11 cellular contexts compared by ENCODE assay signal in the genomic region with DNA sequence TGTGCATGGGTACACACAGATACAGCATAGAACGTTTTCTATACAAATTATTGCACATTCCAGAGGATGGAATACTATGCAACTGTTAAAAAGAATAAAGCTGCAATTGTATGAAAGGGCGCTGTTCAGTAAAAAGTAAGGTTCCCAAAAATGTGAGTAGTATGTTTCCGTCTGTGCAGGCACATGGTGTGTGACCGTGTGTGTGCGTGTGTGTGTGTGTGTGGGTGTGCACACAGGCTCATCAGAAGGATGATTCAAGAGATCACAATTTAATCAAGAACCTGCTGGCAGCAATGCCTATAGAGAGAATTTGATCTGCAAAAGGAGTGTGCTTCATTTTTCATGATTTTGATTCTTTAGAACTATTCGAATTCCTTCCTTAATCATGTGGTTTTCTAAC.
DNase-seq lines count a peak whose midpoint lies in the region; ATAC-seq and TF ChIP-seq lines count a peak whose summit lies in the region.
"Had no signal": no experiment of that assay in that cellular context is flagged by ENCODE, and none has a peak within 500 bp of the region (broad histone marks: within the 10 kb centered on the region; RNA-seq: fewer than 3 reads in every experiment).

No MANE protein-coding gene starts in this region.

- CTCF ChIA-PET in CD4-positive, alpha-beta memory T cell (lab: Charles Lee; ENCODE audit: partially characterized antibody), result interaction anchor here (1.7 to 1.9 kb wide), 2 partner anchors 11 to 127 kb away, joined by 8 read pairs; no protein-coding TSS in a partner anchor

- WGBS in upper lobe of left lung, 2 donors, result 79 to 82% methylated on average over 6 of the region's 6 CpGs
- 94% methylated on average over 6 of the region's 6 CpGs for WGBS in prostate gland

- intact Hi-C loops in CD4-positive, alpha-beta memory T cell (cut with micrococcal nuclease), result loop anchor here (5.0 kb wide), 1 partner anchor 41 kb away; no protein-coding TSS in a partner anchor
- intact Hi-C loops in prostate gland (cut with DNase I), result loop anchor here (10.0 kb wide), 1 partner anchor 113 kb away; no protein-coding TSS in a partner anchor

- H3K27me3 Mint-ChIP-seq in CD4-positive, alpha-beta memory T cell, result no peaks in the 10 kb centered on the region
- H3K27me3 Mint-ChIP-seq in activated naive CD4-positive, alpha-beta T cell treated with anti-CD3 and anti-CD28 coated beads, Interleukin-2, amount 50 U/mL, for 24 hours, result no peaks in the 10 kb centered on the region
- H3K27me3 Mint-ChIP-seq in naive thymus-derived CD8-positive, alpha-beta T cell, result no peaks in the 10 kb centered on the region

- TF ChIP-seq POLR2A in upper lobe of left lung (IDR thresholded peaks at IDR 0.05), result no peak
- no peak for TF ChIP-seq POLR2A in prostate gland (IDR thresholded peaks at IDR 0.05)

- H3K27ac ChIP-seq in CD4-positive, alpha-beta memory T cell (ENCODE audit: low read depth, low read length), result peak overlapping the region; percentile 73
- H3K27ac ChIP-seq in upper lobe of left lung (no peak overlapping the region), foreskin keratinocyte (no peak overlapping the region), prostate gland (no peak overlapping the region)

- H3K4me1 ChIP-seq in CD4-positive, alpha-beta memory T cell (ENCODE audit: insufficient read depth, low read length), result peaks cover 100% of the 10 kb centered on the region
- H3K4me1 ChIP-seq in upper lobe of left lung (peaks cover 4 to 22% (median 13%) of the 10 kb centered on the region in 4 donors), foreskin keratinocyte (no peaks in the 10 kb centered on the region), prostate gland (replicated peaks) (no peaks in the 10 kb centered on the region)

- ATAC-seq in naive thymus-derived CD8-positive, alpha-beta T cell, result no peak
- ATAC-seq in upper lobe of left lung (ENCODE audit: low FRiP score in 2 of 2), result no peak
- ATAC-seq in foreskin keratinocyte, result no peak

- H3K36me3 ChIP-seq in CD4-positive, alpha-beta memory T cell (ENCODE audit: insufficient read depth, low read length), result peaks cover 9% of the 10 kb centered on the region
- H3K36me3 ChIP-seq in upper lobe of left lung, result no peaks in the 10 kb centered on the region
- H3K36me3 ChIP-seq in prostate gland, result no peaks in the 10 kb centered on the region
- H3K36me3 ChIP-seq: stomach had no signal

- peak in 1 of 5 donors; percentile 61 for DNase-seq in CD4-positive, alpha-beta memory T cell
- DNase-seq in NCI-H226, result peak; percentile 69
- DNase-seq in naive thymus-derived CD8-positive, alpha-beta T cell, result no peak
- DNase-seq in upper lobe of left lung, result no peak
- no peak for DNase-seq in foreskin keratinocyte
- DNase-seq in NOMO-1 treated with dmso at 0.1 percent for 144 hours (lab: John Stamatoyannopoulos, UW; ENCODE audit: unreplicated experiment), result no peak
- DNase-seq in prostate gland (ENCODE audit: low spot score), result no peak
- DNase-seq: NCI-H187, stomach had no signal

- POLR2A ChIA-PET in CD4-positive, alpha-beta memory T cell (lab: Charles Lee; ENCODE audit: partially characterized antibody), result interaction anchor here (0.6 to 5.4 kb wide), 8 partner anchors 13 to 102 kb away, joined by 3 to 65 read pairs (median 3); no protein-coding TSS in a partner anchor
- POLR2A ChIA-PET in naive thymus-derived CD8-positive, alpha-beta T cell (lab: Charles Lee), result interaction anchor here (1.3 kb wide), 1 partner anchor 53 kb away, joined by 3 read pairs; no protein-coding TSS in a partner anchor

- no peak for TF ChIP-seq CTCF in upper lobe of left lung (IDR thresholded peaks at IDR 0.05)
- TF ChIP-seq CTCF in foreskin keratinocyte (conservative IDR thresholded peaks at IDR 0.05), result no peak
- no peak for TF ChIP-seq CTCF in prostate gland (IDR thresholded peaks at IDR 0.05)

- H3K9me3 ChIP-seq in CD4-positive, alpha-beta memory T cell (ENCODE audit: control insufficient read depth in 1 of 2, low read length in 2 of 2), result no peaks in the 10 kb centered on the region
- H3K9me3 ChIP-seq in upper lobe of left lung, result no peaks in the 10 kb centered on the region
- no peaks in the 10 kb centered on the region for H3K9me3 ChIP-seq in prostate gland
- H3K9me3 ChIP-seq: stomach had no signal

- peak overlapping the region in 6 of 8 donors; percentile 0 to 94 (median 68) for H3K4me3 Mint-ChIP-seq in CD4-positive, alpha-beta memory T cell
- peak overlapping the region; percentile 84 for H3K4me3 Mint-ChIP-seq in activated naive CD4-positive, alpha-beta T cell treated with anti-CD3 and anti-CD28 coated beads, Interleukin-2, amount 50 U/mL, for 24 hours
- peak overlapping the region in 7 of 10 donors; percentile 26 to 77 (median 71) for H3K4me3 Mint-ChIP-seq in naive thymus-derived CD8-positive, alpha-beta T cell

- H3K4me1 Mint-ChIP-seq in CD4-positive, alpha-beta memory T cell, result peaks cover 77 to 100% (median 90%) of the 10 kb centered on the region in 4 donors
- peaks cover 98% of the 10 kb centered on the region for H3K4me1 Mint-ChIP-seq in activated naive CD4-positive, alpha-beta T cell treated with anti-CD3 and anti-CD28 coated beads, Interleukin-2, amount 50 U/mL, for 24 hours
- peaks cover 62 to 99% (median 96%) of the 10 kb centered on the region in 4 donors for H3K4me1 Mint-ChIP-seq in naive thymus-derived CD8-positive, alpha-beta T cell

- peaks cover 0 to 5% (median 0%) of the 10 kb centered on the region in 8 donors for H3K9me3 Mint-ChIP-seq in CD4-positive, alpha-beta memory T cell
- H3K9me3 Mint-ChIP-seq in activated naive CD4-positive, alpha-beta T cell treated with anti-CD3 and anti-CD28 coated beads, Interleukin-2, amount 50 U/mL, for 24 hours, result no peaks in the 10 kb centered on the region
- no peaks in the 10 kb centered on the region for H3K9me3 Mint-ChIP-seq in naive thymus-derived CD8-positive, alpha-beta T cell

- H3K36me3 Mint-ChIP-seq in CD4-positive, alpha-beta memory T cell, result peaks cover 10 to 52% of the 10 kb centered on the region in 2 donors
- peaks cover 37% of the 10 kb centered on the region for H3K36me3 Mint-ChIP-seq in activated naive CD4-positive, alpha-beta T cell treated with anti-CD3 and anti-CD28 coated beads, Interleukin-2, amount 50 U/mL, for 24 hours
- peaks cover 0 to 52% (median 8%) of the 10 kb centered on the region in 3 donors for H3K36me3 Mint-ChIP-seq in naive thymus-derived CD8-positive, alpha-beta T cell

- H3K4me3 ChIP-seq in CD4-positive, alpha-beta memory T cell (ENCODE audit: low read length in 2 of 2), result no peak overlapping the region
- H3K4me3 ChIP-seq in upper lobe of left lung, result no peak overlapping the region
- no peak overlapping the region for H3K4me3 ChIP-seq in prostate gland
- H3K4me3 ChIP-seq: skin epidermis, stomach had no signal

- no peak for TF ChIP-seq EP300 in upper lobe of left lung (IDR thresholded peaks at IDR 0.05)

- peak overlapping the region; percentile 83 to 97 (median 97) for H3K27ac Mint-ChIP-seq in CD4-positive, alpha-beta memory T cell
- peak overlapping the region; percentile 100 for H3K27ac Mint-ChIP-seq in activated naive CD4-positive, alpha-beta T cell treated with anti-CD3 and anti-CD28 coated beads, Interleukin-2, amount 50 U/mL, for 24 hours
- H3K27ac Mint-ChIP-seq in naive thymus-derived CD8-positive, alpha-beta T cell, result peak overlapping the region; percentile 54 to 98 (median 94)

- H3K27me3 ChIP-seq in CD4-positive, alpha-beta memory T cell (ENCODE audit: insufficient read depth, low read length), result no peaks in the 10 kb centered on the region
- H3K27me3 ChIP-seq in upper lobe of left lung, result no peaks in the 10 kb centered on the region
- no peaks in the 10 kb centered on the region for H3K27me3 ChIP-seq in foreskin keratinocyte
- H3K27me3 ChIP-seq in prostate gland (replicated peaks; ENCODE audit: insufficient read depth), result no peaks in the 10 kb centered on the region
- H3K27me3 ChIP-seq: stomach had no signal
